In the genomic region with DNA sequence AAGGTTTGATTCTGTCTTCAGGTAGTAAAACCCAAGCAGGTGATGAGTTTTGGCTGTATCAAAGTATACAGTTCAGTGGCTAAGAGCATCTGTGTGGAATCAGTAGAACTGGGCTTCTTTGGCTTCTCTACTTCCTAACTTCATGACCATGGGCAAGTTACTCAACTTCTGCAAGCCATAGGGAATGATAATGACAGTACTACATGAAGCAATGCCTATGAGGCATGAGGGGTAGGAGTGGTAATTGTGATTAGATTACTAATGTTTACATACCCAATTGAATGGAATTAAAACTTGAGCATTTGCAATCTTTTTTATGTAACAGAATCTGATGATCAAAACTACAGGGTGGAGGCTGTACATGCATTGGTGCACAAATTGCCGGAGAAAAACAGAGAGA, we compare ENCODE assay signal across 1 cellular context.
TF ChIP-seq lines count a peak whose summit lies in the region.

No MANE protein-coding gene starts in this region.

TF ChIP-seq in WTC11, 78 proteins besides CTCF, POLR2A, EP300 and RAD21 (continued from another document):
- TF ChIP-seq, protein P1, sequence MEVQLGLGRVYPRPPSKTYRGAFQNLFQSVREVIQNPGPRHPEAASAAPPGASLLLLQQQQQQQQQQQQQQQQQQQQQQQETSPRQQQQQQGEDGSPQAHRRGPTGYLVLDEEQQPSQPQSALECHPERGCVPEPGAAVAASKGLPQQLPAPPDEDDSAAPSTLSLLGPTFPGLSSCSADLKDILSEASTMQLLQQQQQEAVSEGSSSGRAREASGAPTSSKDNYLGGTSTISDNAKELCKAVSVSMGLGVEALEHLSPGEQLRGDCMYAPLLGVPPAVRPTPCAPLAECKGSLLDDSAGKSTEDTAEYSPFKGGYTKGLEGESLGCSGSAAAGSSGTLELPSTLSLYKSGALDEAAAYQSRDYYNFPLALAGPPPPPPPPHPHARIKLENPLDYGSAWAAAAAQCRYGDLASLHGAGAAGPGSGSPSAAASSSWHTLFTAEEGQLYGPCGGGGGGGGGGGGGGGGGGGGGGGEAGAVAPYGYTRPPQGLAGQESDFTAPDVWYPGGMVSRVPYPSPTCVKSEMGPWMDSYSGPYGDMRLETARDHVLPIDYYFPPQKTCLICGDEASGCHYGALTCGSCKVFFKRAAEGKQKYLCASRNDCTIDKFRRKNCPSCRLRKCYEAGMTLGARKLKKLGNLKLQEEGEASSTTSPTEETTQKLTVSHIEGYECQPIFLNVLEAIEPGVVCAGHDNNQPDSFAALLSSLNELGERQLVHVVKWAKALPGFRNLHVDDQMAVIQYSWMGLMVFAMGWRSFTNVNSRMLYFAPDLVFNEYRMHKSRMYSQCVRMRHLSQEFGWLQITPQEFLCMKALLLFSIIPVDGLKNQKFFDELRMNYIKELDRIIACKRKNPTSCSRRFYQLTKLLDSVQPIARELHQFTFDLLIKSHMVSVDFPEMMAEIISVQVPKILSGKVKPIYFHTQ (CRISPR knock-in tag; IDR thresholded peaks at IDR 0.05): no peak
- no peak for TF ChIP-seq ZBTB21 (CRISPR knock-in tag; IDR thresholded peaks at IDR 0.05; ENCODE audit: borderline replicate concordance)
- TF ChIP-seq, protein P2, sequence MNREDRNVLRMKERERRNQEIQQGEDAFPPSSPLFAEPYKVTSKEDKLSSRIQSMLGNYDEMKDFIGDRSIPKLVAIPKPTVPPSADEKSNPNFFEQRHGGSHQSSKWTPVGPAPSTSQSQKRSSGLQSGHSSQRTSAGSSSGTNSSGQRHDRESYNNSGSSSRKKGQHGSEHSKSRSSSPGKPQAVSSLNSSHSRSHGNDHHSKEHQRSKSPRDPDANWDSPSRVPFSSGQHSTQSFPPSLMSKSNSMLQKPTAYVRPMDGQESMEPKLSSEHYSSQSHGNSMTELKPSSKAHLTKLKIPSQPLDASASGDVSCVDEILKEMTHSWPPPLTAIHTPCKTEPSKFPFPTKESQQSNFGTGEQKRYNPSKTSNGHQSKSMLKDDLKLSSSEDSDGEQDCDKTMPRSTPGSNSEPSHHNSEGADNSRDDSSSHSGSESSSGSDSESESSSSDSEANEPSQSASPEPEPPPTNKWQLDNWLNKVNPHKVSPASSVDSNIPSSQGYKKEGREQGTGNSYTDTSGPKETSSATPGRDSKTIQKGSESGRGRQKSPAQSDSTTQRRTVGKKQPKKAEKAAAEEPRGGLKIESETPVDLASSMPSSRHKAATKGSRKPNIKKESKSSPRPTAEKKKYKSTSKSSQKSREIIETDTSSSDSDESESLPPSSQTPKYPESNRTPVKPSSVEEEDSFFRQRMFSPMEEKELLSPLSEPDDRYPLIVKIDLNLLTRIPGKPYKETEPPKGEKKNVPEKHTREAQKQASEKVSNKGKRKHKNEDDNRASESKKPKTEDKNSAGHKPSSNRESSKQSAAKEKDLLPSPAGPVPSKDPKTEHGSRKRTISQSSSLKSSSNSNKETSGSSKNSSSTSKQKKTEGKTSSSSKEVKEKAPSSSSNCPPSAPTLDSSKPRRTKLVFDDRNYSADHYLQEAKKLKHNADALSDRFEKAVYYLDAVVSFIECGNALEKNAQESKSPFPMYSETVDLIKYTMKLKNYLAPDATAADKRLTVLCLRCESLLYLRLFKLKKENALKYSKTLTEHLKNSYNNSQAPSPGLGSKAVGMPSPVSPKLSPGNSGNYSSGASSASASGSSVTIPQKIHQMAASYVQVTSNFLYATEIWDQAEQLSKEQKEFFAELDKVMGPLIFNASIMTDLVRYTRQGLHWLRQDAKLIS (CRISPR knock-in tag; IDR thresholded peaks at IDR 0.05; ENCODE audit: borderline replicate concordance): no peak
- TF ChIP-seq ZNF219 (CRISPR knock-in tag; IDR thresholded peaks at IDR 0.05; ENCODE audit: borderline replicate concordance): no peak
- TF ChIP-seq MYBL2 (CRISPR knock-in tag; IDR thresholded peaks at IDR 0.05): no peak
- no peak for TF ChIP-seq KAT7 (CRISPR knock-in tag; IDR thresholded peaks at IDR 0.05; ENCODE audit: borderline replicate concordance)
- no peak for TF ChIP-seq ZNF396 (CRISPR knock-in tag; IDR thresholded peaks at IDR 0.05; ENCODE audit: borderline replicate concordance)
- TF ChIP-seq FOXK1 (CRISPR knock-in tag; IDR thresholded peaks at IDR 0.05): no peak
- TF ChIP-seq ZNF138 (CRISPR knock-in tag; conservative IDR thresholded peaks at IDR 0.05): no peak
- no peak for TF ChIP-seq ZNF423 (CRISPR knock-in tag; IDR thresholded peaks at IDR 0.05)
- TF ChIP-seq SMAD3 (CRISPR knock-in tag; IDR thresholded peaks at IDR 0.05; ENCODE audit: borderline replicate concordance): no peak
- TF ChIP-seq GTF2I (CRISPR knock-in tag; conservative IDR thresholded peaks at IDR 0.05): no peak
- TF ChIP-seq GRHL2 (CRISPR knock-in tag; IDR thresholded peaks at IDR 0.05; ENCODE audit: insufficient replicate concordance, severe bottlenecking): no peak
- TF ChIP-seq SMAD4 (CRISPR knock-in tag; IDR thresholded peaks at IDR 0.05): no peak
- TF ChIP-seq, protein P3, sequence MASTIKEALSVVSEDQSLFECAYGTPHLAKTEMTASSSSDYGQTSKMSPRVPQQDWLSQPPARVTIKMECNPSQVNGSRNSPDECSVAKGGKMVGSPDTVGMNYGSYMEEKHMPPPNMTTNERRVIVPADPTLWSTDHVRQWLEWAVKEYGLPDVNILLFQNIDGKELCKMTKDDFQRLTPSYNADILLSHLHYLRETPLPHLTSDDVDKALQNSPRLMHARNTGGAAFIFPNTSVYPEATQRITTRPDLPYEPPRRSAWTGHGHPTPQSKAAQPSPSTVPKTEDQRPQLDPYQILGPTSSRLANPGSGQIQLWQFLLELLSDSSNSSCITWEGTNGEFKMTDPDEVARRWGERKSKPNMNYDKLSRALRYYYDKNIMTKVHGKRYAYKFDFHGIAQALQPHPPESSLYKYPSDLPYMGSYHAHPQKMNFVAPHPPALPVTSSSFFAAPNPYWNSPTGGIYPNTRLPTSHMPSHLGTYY (CRISPR knock-in tag; IDR thresholded peaks at IDR 0.05): no peak
- no peak for TF ChIP-seq TCF7 (CRISPR knock-in tag; IDR thresholded peaks at IDR 0.05; ENCODE audit: low read depth)
- TF ChIP-seq, protein P4, sequence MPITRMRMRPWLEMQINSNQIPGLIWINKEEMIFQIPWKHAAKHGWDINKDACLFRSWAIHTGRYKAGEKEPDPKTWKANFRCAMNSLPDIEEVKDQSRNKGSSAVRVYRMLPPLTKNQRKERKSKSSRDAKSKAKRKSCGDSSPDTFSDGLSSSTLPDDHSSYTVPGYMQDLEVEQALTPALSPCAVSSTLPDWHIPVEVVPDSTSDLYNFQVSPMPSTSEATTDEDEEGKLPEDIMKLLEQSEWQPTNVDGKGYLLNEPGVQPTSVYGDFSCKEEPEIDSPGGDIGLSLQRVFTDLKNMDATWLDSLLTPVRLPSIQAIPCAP (CRISPR knock-in tag; IDR thresholded peaks at IDR 0.05): no peak
